In the genomic region with DNA sequence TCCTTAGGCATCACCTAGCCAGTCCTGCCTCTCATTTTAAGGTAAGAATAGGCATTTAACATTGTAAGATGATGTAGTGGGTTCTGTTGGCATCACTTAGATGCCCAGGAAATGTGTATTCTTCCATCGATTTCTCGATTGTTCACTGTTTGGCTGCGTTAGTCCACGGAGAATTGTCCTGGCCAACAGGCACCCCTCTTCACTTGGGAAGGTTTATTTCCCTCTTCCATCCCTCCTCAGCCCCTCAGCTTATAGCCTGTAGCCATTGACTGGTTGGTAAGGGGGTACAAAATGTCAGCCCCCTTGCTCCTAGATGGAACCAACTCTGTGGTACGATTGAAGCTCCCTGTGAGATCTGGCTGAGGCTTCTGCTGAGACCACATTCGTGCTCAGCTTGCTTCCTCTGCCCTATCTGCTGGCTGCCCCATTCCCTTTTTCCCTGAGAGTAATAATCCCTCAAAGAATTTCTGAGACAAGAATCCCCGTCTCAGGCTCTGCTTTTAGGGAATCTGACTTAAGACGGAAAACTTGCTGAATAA, we compare ENCODE assay signal across 8 cellular contexts.
DNase-seq lines count a peak whose midpoint lies in the region; FAIRE-seq and TF ChIP-seq lines count a peak whose summit lies in the region.

No MANE protein-coding gene starts in this region.

- no peaks in the 10 kb centered on the region for H3K9me3 Mint-ChIP-seq in nephron

- DNase-seq in DMS53 (lab: John Stamatoyannopoulos, UW): peak; percentile 43
- DNase-seq in DMS53 treated with DMSO at 0.1 percent for 48 hours (lab: John Stamatoyannopoulos, UW; ENCODE audit: unreplicated experiment): no peak
- peak; percentile 32 for DNase-seq in NB4 (ENCODE audit: low read depth)
- no peak for DNase-seq in stimulated activated CD4-positive, alpha-beta T cell treated with anti-CD3 and anti-CD28 coated beads, Interleukin-1b, Interleukin-23, amount 100 ng/mL, for 48 hours
- DNase-seq in H54 (ENCODE audit: insufficient read length, low spot score): no peak
- no peak for DNase-seq in HTR-8/SVneo (ENCODE audit: insufficient read length, low spot score)

- peak overlapping the region; percentile 91 to 94 (median 92) for H3K27ac Mint-ChIP-seq in nephron

- H3K9me3 ChIP-seq in endocrine pancreas (ENCODE audit: control insufficient read depth, low read length): no peaks in the 10 kb centered on the region

- no peaks in the 10 kb centered on the region for H3K27me3 ChIP-seq in endocrine pancreas (ENCODE audit: control insufficient read depth, insufficient read depth, low read length)

- peak overlapping the region; percentile 93 for H3K9ac ChIP-seq in endocrine pancreas (ENCODE audit: control insufficient read depth, insufficient read depth, low read length)

- TF ChIP-seq CTCF in NB4 (IDR thresholded peaks at IDR 0.05; ENCODE audit: low read depth, low read length) (no peak), nephron (IDR thresholded peaks at IDR 0.05; ENCODE audit: unreplicated experiment in 3 of 3) (no peak)

- peaks cover 3% of the 10 kb centered on the region for H3K4me1 Mint-ChIP-seq in nephron

- H3K36me3 Mint-ChIP-seq in nephron (ENCODE audit: low read depth): peaks cover 10% of the 10 kb centered on the region

- H3K4me3 ChIP-seq in NB4 (ENCODE audit: low read depth, low read length) (peak overlapping the region; percentile 93), endocrine pancreas (ENCODE audit: control insufficient read depth, insufficient read depth, low read length) (peak overlapping the region; percentile 89)

- TF ChIP-seq POLR2A in NB4 (IDR thresholded peaks at IDR 0.05; ENCODE audit: extremely low read depth, insufficient read length) (no peak), H54 (IDR thresholded peaks at IDR 0.05; ENCODE audit: low read depth, low read length) (no peak)

- no peak for FAIRE-seq in H54 (lab: Jason Lieb, UNC)
- FAIRE-seq in HTR-8/SVneo (lab: Jason Lieb, UNC): no peak

- no peaks in the 10 kb centered on the region for H3K4me1 ChIP-seq in endocrine pancreas (ENCODE audit: control insufficient read depth, insufficient read depth, low read length)

- H3K36me3 ChIP-seq in endocrine pancreas (ENCODE audit: control insufficient read depth, insufficient read depth, low read length): no peaks in the 10 kb centered on the region

- peak overlapping the region; percentile 96 to 99 (median 97) for H3K4me3 Mint-ChIP-seq in nephron

- peaks cover 2% of the 10 kb centered on the region for H3K27me3 Mint-ChIP-seq in nephron (ENCODE audit: low read depth)

Comparison
In these comparisons a context has a peak if more than half of its experiments do, and no peak if none do; other contexts are left out.
1. DNase-seq: peak in DMS53 (single experiment) and NB4 (single experiment); none in DMS53 treated with DMSO at 0.1 percent for 48 hours (single experiment), stimulated activated CD4-positive, alpha-beta T cell treated with anti-CD3 and anti-CD28 coated beads, Interleukin-1b, Interleukin-23, amount 100 ng/mL, for 48 hours (single experiment), H54 (single experiment) and HTR-8/SVneo (single experiment).